In the genomic region with DNA sequence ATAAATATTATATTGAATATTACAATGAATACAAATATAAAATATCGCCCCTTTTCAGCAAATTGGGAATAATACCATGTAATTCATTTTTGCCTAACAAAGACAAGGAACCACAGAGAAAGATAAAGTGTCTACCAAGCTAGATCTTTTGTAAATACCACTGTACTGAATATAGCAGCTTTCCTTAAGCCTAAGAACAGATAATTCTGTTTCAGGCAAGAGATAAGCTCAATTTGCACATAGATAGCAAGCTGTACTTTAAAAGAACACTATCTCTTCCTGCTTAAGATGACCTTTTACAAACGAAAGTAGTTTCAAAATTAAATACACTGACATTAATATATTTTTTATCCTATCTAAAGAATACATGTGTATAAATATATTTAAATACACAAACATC, we compare ENCODE assay signal across 4 cellular contexts. TPM values are rescaled to one million over a fixed set of nuclear protein-coding genes. Genes with fewer than 3 reads are reported as not detected.
"Had no signal": no experiment of that assay in that cellular context is flagged by ENCODE, and none has a peak within 500 bp of the region (broad histone marks: within the 10 kb centered on the region; RNA-seq: fewer than 3 reads in every experiment).

No MANE protein-coding gene starts in this region.

RNA-seq across cellular contexts. Expression of gene LRP1B, which starts 43.2 kb away (rescaled TPM):
- total RNA-seq: GM23248, HFFc6 had no signal
- polyA plus RNA-seq: GM23248, HepG2, IgD-negative memory B cell had no signal
